Comparison of ENCODE assay signal across 8 cellular contexts in genomic region chr9:111038336-111039202, GRCh38. TPM values are rescaled to one million over a fixed set of nuclear protein-coding genes. Genes with fewer than 3 reads are reported as not detected.
DNase-seq lines count a peak whose midpoint lies in the region; ATAC-seq and TF ChIP-seq lines count a peak whose summit lies in the region.

A gene with protein sequence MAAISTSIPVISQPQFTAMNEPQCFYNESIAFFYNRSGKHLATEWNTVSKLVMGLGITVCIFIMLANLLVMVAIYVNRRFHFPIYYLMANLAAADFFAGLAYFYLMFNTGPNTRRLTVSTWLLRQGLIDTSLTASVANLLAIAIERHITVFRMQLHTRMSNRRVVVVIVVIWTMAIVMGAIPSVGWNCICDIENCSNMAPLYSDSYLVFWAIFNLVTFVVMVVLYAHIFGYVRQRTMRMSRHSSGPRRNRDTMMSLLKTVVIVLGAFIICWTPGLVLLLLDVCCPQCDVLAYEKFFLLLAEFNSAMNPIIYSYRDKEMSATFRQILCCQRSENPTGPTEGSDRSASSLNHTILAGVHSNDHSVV (minus strand): TSS chr9:111038470. CDS start chr9:110972117, 66,353 bp downstream.

- intact Hi-C loops in ascending aorta (cut with DNase I), result loop anchor here (1.0 to 5.0 kb wide), 5 partner anchors 41 to 401 kb away; no protein-coding TSS in a partner anchor

- H3K9me3 ChIP-seq in ascending aorta (no peaks in the 10 kb centered on the region), iPS DF 6.9 (ENCODE audit: control insufficient read depth, insufficient read depth, low read length) (no peaks in the 10 kb centered on the region)

- H3K27ac ChIP-seq in ascending aorta, result peak within 1 kb of the TSS; percentile 92 to 95
- H3K27ac ChIP-seq in iPS DF 6.9 (ENCODE audit: low read length), result no peak within 1 kb of the TSS

- peak; percentile 35 for ATAC-seq in GM18498 (IDR thresholded peaks at IDR 0.05; ENCODE audit: unreplicated experiment)
- peak; percentile 26 for ATAC-seq in HG03460 (IDR thresholded peaks at IDR 0.05; ENCODE audit: unreplicated experiment)

- no peak for TF ChIP-seq CTCF in ascending aorta (IDR thresholded peaks at IDR 0.05)

- H3K36me3 ChIP-seq in ascending aorta (no peaks in the 10 kb centered on the region), iPS DF 6.9 (ENCODE audit: control insufficient read depth, insufficient read depth, low read length) (no peaks in the 10 kb centered on the region)

- DNase-seq in ascending aorta (ENCODE audit: low spot score in 2 of 2) (peak in 1 of 2 donors; percentile 73), iPS DF 6.9 (ENCODE audit: low read depth, low spot score) (no peak), putamen (ENCODE audit: low spot score) (peak; percentile 62), NAMALWA (ENCODE audit: low spot score) (no peak), NCI-H226 (no peak)
- no peak for DNase-seq in stimulated activated naive CD4-positive, alpha-beta T cell (lab: John Stamatoyannopoulos, UW)

- H3K4me1 ChIP-seq in ascending aorta, result peaks cover 0 to 9% of the 10 kb centered on the region in 2 donors
- no peaks in the 10 kb centered on the region for H3K4me1 ChIP-seq in iPS DF 6.9 (ENCODE audit: control insufficient read depth, insufficient read depth, low read length)

- H3K4me3 ChIP-seq in ascending aorta (peak within 1 kb of the TSS; percentile 73 to 81), iPS DF 6.9 (ENCODE audit: low read length) (peak within 1 kb of the TSS; percentile 95)

- no peaks in the 10 kb centered on the region for H3K27me3 ChIP-seq in ascending aorta
- H3K27me3 ChIP-seq in iPS DF 6.9 (ENCODE audit: control insufficient read depth, insufficient read depth, low read length), result no peaks in the 10 kb centered on the region; the same call in 1 of the 2 replicates

- no CpG with 5 or more reads among the region's 71 CpGs for WGBS in iPS DF 6.9 (ENCODE audit: insufficient coverage, insufficient read length)

RNA-seq across cellular contexts. Expression of the gene that starts here (rescaled TPM):
- 35.4 TPM for total RNA-seq in ascending aorta
